Comparison of ENCODE assay signal across 8 cellular contexts in the genomic region with DNA sequence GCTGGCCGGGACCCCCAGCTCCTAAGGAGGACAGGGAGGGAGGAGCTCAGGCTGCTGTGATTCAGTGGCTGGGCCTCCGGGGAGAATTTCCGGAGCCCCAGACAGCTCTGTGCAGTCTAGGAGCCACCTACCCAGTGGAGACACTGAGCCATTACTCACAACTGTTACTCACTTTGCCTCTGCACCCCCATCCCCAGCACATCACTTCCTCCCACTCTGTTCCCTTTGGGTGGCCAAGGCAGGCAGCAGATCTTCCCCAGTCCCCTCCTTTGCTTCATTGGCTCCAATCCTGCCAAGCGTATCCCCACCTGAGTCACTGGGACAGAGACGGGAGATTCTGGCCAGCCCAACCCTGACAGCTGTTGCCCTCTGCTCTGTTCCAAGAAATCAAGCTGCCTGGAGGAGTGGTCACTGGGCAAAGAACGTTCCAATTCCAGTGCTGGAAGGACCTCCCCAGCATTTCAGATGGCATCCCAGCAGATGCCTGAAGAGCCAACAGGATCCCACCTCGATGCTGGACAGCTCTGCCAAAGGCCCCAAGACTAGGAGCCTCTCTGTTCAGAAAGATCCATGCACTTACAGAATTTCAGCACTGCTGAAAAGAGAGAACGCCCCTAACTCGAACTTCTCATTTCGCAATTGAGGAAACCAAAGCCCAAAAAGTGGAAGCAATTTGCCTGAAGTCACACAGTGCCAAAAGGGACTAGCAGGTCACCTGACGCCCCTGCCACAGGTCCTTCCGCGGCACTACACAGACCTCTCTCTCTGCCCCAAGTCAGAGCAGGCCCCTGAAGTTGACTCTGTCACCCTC.
DNase-seq lines count a peak whose midpoint lies in the region; ATAC-seq and TF ChIP-seq lines count a peak whose summit lies in the region.

No MANE protein-coding gene starts in this region.

- CTCF ChIA-PET in CD8-positive, alpha-beta T cell (lab: Charles Lee) = interaction anchor here (1.0 kb wide), 1 partner anchor 10 kb away, joined by 3 read pairs; no protein-coding TSS in a partner anchor

- H3K79me2 ChIP-seq in parathyroid adenoma = peaks cover 94% of the 10 kb centered on the region

- DNase-seq in GM04503 (ENCODE audit: low read depth) (peak; percentile 87), SIG-M5 (lab: John Stamatoyannopoulos, UW) (peak; percentile 68), fibroblast of the aortic adventitia (ENCODE audit: low read depth) (peak; percentile 88), GM19238 (ENCODE audit: insufficient read length, low spot score) (no peak)
- DNase-seq in activated T-helper 2 cell treated with anti-CD3 and anti-CD28 coated beads, Interferon-gamma antibody, Interleukin-2, Interleukin-4, amounts not matched to agents 10 μg/mL and 5 μg/mL and 100 μg/mL, durations not matched to agents 14 hours and 24 hours and 36 hours (ENCODE audit: low spot score) = no peak
- DNase-seq in CD8-positive, alpha-beta T cell = no peak

- H3K27me3 Mint-ChIP-seq in activated T-helper 2 cell treated with anti-CD3 and anti-CD28 coated beads, Interferon-gamma antibody, Interleukin-2, Interleukin-4, amounts not matched to agents 10 μg/mL and 5 μg/mL and 100 μg/mL, durations not matched to agents 14 hours and 24 hours and 36 hours (ENCODE audit: low read depth) = peaks cover 5% of the 10 kb centered on the region
- H3K27me3 Mint-ChIP-seq in CD8-positive, alpha-beta T cell (ENCODE audit: low read depth) = no peaks in the 10 kb centered on the region

- no peak overlapping the region for H2AFZ ChIP-seq in parathyroid adenoma

- no peak overlapping the region for H3K9ac ChIP-seq in parathyroid adenoma

- POLR2A ChIA-PET in CD8-positive, alpha-beta T cell (lab: Charles Lee) = no interaction called here

- ATAC-seq in HG03175 (IDR thresholded peaks at IDR 0.05; ENCODE audit: unreplicated experiment) = no peak
- no peak for ATAC-seq in CD8-positive, alpha-beta T cell

- TF ChIP-seq CTCF in fibroblast of the aortic adventitia (IDR thresholded peaks at IDR 0.05; ENCODE audit: insufficient read depth, low read length) = no peak
- no peak for TF ChIP-seq CTCF in parathyroid adenoma (IDR thresholded peaks at IDR 0.05)
- TF ChIP-seq CTCF in CD8-positive, alpha-beta T cell (IDR thresholded peaks at IDR 0.05) = no peak

- H3K4me1 ChIP-seq in parathyroid adenoma = peaks cover 42% of the 10 kb centered on the region
- no peaks in the 10 kb centered on the region for H3K4me1 ChIP-seq in CD8-positive, alpha-beta T cell (ENCODE audit: insufficient read depth, low read length)

- intact Hi-C loops in activated T-helper 2 cell treated with anti-CD3 and anti-CD28 coated beads, Interferon-gamma antibody, Interleukin-2, Interleukin-4, amounts not matched to agents 10 μg/mL and 5 μg/mL and 100 μg/mL, durations not matched to agents 14 hours and 24 hours and 36 hours (cut with micrococcal nuclease) = no loop called here
- intact Hi-C loops in CD8-positive, alpha-beta T cell (cut with DNase I, micrococcal nuclease) = no loop called here

- H3K4me1 Mint-ChIP-seq in activated T-helper 2 cell treated with anti-CD3 and anti-CD28 coated beads, Interferon-gamma antibody, Interleukin-2, Interleukin-4, amounts not matched to agents 10 μg/mL and 5 μg/mL and 100 μg/mL, durations not matched to agents 14 hours and 24 hours and 36 hours (ENCODE audit: low read depth) = peaks cover 2% of the 10 kb centered on the region
- no peaks in the 10 kb centered on the region for H3K4me1 Mint-ChIP-seq in CD8-positive, alpha-beta T cell (ENCODE audit: low read depth)

- H3K4me3 ChIP-seq in fibroblast of the aortic adventitia (ENCODE audit: low read depth, low read length) (no peak overlapping the region), parathyroid adenoma (ENCODE audit: low read depth, low read length) (no peak overlapping the region)
- no peak overlapping the region for H3K4me3 ChIP-seq in CD8-positive, alpha-beta T cell (ENCODE audit: low read depth, low read length)

- H3K4me2 ChIP-seq in parathyroid adenoma (ENCODE audit: low read length) = no peak overlapping the region

- no peaks in the 10 kb centered on the region for H3K36me3 ChIP-seq in parathyroid adenoma (ENCODE audit: control insufficient read depth, insufficient read depth, low read length)
- no peaks in the 10 kb centered on the region for H3K36me3 ChIP-seq in CD8-positive, alpha-beta T cell (ENCODE audit: insufficient read depth, low read length)

- no peaks in the 10 kb centered on the region for H3K36me3 Mint-ChIP-seq in activated T-helper 2 cell treated with anti-CD3 and anti-CD28 coated beads, Interferon-gamma antibody, Interleukin-2, Interleukin-4, amounts not matched to agents 10 μg/mL and 5 μg/mL and 100 μg/mL, durations not matched to agents 14 hours and 24 hours and 36 hours (ENCODE audit: low read depth)
- no peaks in the 10 kb centered on the region for H3K36me3 Mint-ChIP-seq in CD8-positive, alpha-beta T cell

- H3K4me3 Mint-ChIP-seq in activated T-helper 2 cell treated with anti-CD3 and anti-CD28 coated beads, Interferon-gamma antibody, Interleukin-2, Interleukin-4, amounts not matched to agents 10 μg/mL and 5 μg/mL and 100 μg/mL, durations not matched to agents 14 hours and 24 hours and 36 hours (ENCODE audit: low read depth) = no peak overlapping the region
- no peak overlapping the region for H3K4me3 Mint-ChIP-seq in CD8-positive, alpha-beta T cell

- no peaks in the 10 kb centered on the region for H3K27me3 ChIP-seq in parathyroid adenoma (ENCODE audit: control insufficient read depth, insufficient read depth, low read length)
- no peaks in the 10 kb centered on the region for H3K27me3 ChIP-seq in CD8-positive, alpha-beta T cell (ENCODE audit: insufficient read depth, low read length)

- no peak overlapping the region for H3K27ac Mint-ChIP-seq in activated T-helper 2 cell treated with anti-CD3 and anti-CD28 coated beads, Interferon-gamma antibody, Interleukin-2, Interleukin-4, amounts not matched to agents 10 μg/mL and 5 μg/mL and 100 μg/mL, durations not matched to agents 14 hours and 24 hours and 36 hours
- no peak overlapping the region for H3K27ac Mint-ChIP-seq in CD8-positive, alpha-beta T cell

- no peaks in the 10 kb centered on the region for H3K9me3 Mint-ChIP-seq in activated T-helper 2 cell treated with anti-CD3 and anti-CD28 coated beads, Interferon-gamma antibody, Interleukin-2, Interleukin-4, amounts not matched to agents 10 μg/mL and 5 μg/mL and 100 μg/mL, durations not matched to agents 14 hours and 24 hours and 36 hours
- no peaks in the 10 kb centered on the region for H3K9me3 Mint-ChIP-seq in CD8-positive, alpha-beta T cell

- no peaks in the 10 kb centered on the region for H3K9me3 ChIP-seq in parathyroid adenoma (ENCODE audit: control insufficient read depth, low read length)
- no peaks in the 10 kb centered on the region for H3K9me3 ChIP-seq in CD8-positive, alpha-beta T cell (ENCODE audit: low read length)

- peak overlapping the region; percentile 55 for H3K27ac ChIP-seq in parathyroid adenoma
- H3K27ac ChIP-seq in CD8-positive, alpha-beta T cell (ENCODE audit: low read depth, low read length) = no peak overlapping the region

Comparison
In these comparisons a context has a peak if more than half of its experiments do, and no peak if none do; other contexts are left out.
1. DNase-seq: peak in GM04503 (single experiment), SIG-M5 (single experiment) and fibroblast of the aortic adventitia (single experiment); none in activated T-helper 2 cell treated with anti-CD3 and anti-CD28 coated beads, Interferon-gamma antibody, Interleukin-2, Interleukin-4, amounts not matched to agents 10 μg/mL and 5 μg/mL and 100 μg/mL, durations not matched to agents 14 hours and 24 hours and 36 hours (single experiment), CD8-positive, alpha-beta T cell (0 of 7) and GM19238 (single experiment).